12 cellular contexts compared by ENCODE assay signal in genomic region chr17:78485416-78486168, GRCh38.
DNase-seq lines count a peak whose midpoint lies in the region; ATAC-seq and TF ChIP-seq lines count a peak whose summit lies in the region.
"Had no signal": no experiment of that assay in that cellular context is flagged by ENCODE, and none has a peak within 500 bp of the region (broad histone marks: within the 10 kb centered on the region; RNA-seq: fewer than 3 reads in every experiment).

No MANE protein-coding gene starts in this region.

- H3K36me3 Mint-ChIP-seq in Calu3 (ENCODE audit: insufficient read depth, unreplicated experiment) (peaks cover 5% of the 10 kb centered on the region), mesothelial cell of epicardium (no peaks in the 10 kb centered on the region), HFFc6 (ENCODE audit: low read depth) (no peaks in the 10 kb centered on the region)
- no peaks in the 10 kb centered on the region for H3K36me3 Mint-ChIP-seq in activated naive CD8-positive, alpha-beta T cell treated with anti-CD3 and anti-CD28 coated beads for 36 hours
- H3K36me3 Mint-ChIP-seq: CD4-positive, CD25-positive, alpha-beta regulatory T cell had no signal

- CTCF ChIA-PET in Calu3 (lab: Charles Lee) (interaction anchor here (0.6 kb wide), 1 partner anchor 107 kb away, joined by 13 read pairs; no protein-coding TSS in a partner anchor), HCT116 (lab: Charles Lee) (interaction anchor here (2.8 kb wide), 1 partner anchor 12 kb away, joined by 7 read pairs; no protein-coding TSS in a partner anchor)

- RAD21 ChIA-PET in HCT116 (lab: Charles Lee; ENCODE audit: low non-redundant PET in 1 of 2, low total read pairs in 2 of 2, uncharacterized antibody in 2 of 2, unreplicated experiment in 2 of 2): interaction anchor here in 1 of 2 experiments (0.5 kb wide), 1 partner anchor 10 kb away, joined by 5 read pairs; no protein-coding TSS in a partner anchor

- peaks cover 0 to 18% of the 10 kb centered on the region in 2 experiments; a peak in 3 of 4 replicates for H3K4me1 ChIP-seq in HCT116 (ENCODE audit: control insufficient read depth in 1 of 2, insufficient read depth in 2 of 2, low read length in 2 of 2)

- no peak for TF ChIP-seq POLR2A in HCT116 (IDR thresholded peaks at IDR 0.05; ENCODE audit: borderline replicate concordance, extremely low read depth, insufficient read depth, insufficient read length)

- peak overlapping the region; percentile 83 for H3K9ac ChIP-seq in HCT116 (ENCODE audit: low read length)

- DNase-seq in Calu3: no peak
- DNase-seq in HCT116 (ENCODE audit: low read depth, low spot score): no peak
- DNase-seq in activated naive CD8-positive, alpha-beta T cell treated with anti-CD3 and anti-CD28 coated beads for 36 hours: no peak
- DNase-seq in mesothelial cell of epicardium (ENCODE audit: low spot score in 2 of 2, unreplicated experiment in 2 of 2): no peak
- DNase-seq in HFFc6: no peak
- no peak for DNase-seq in MV-4-11 (lab: John Stamatoyannopoulos, UW)
- DNase-seq: heart left ventricle, NCI-H2081 treated with DMSO at 0.1 percent for 48 hours, T-helper 9 cell had no signal

- intact Hi-C loops in Calu3 (cut with micrococcal nuclease; ENCODE audit: unreplicated experiment) (no loop called here), HCT116 (cut with micrococcal nuclease) (no loop called here)

- H3K27ac ChIP-seq in HCT116 (ENCODE audit: low read depth, low read length): peak overlapping the region; percentile 46; the same call in 1 of the 2 replicates
- H3K27ac ChIP-seq: heart left ventricle had no signal

- ATAC-seq in HCT116: peak; percentile 4
- ATAC-seq in GM21447 (IDR thresholded peaks at IDR 0.05; ENCODE audit: unreplicated experiment): no peak
- ATAC-seq: Right ventricle myocardium inferior had no signal

- H3K27me3 Mint-ChIP-seq in Calu3 (ENCODE audit: unreplicated experiment) (peaks cover 43% of the 10 kb centered on the region), mesothelial cell of epicardium (ENCODE audit: low read depth) (peaks cover 13% of the 10 kb centered on the region), HFFc6 (ENCODE audit: insufficient read depth) (peaks cover 39% of the 10 kb centered on the region)
- no peaks in the 10 kb centered on the region for H3K27me3 Mint-ChIP-seq in activated naive CD8-positive, alpha-beta T cell treated with anti-CD3 and anti-CD28 coated beads for 36 hours

- no peak overlapping the region for H2AFZ ChIP-seq in HCT116 (ENCODE audit: low read depth, low read length, poor library complexity, severe bottlenecking)

- H3K4me1 Mint-ChIP-seq in Calu3 (ENCODE audit: low read depth, unreplicated experiment): peaks cover 9% of the 10 kb centered on the region
- peaks cover 11% of the 10 kb centered on the region for H3K4me1 Mint-ChIP-seq in activated naive CD8-positive, alpha-beta T cell treated with anti-CD3 and anti-CD28 coated beads for 36 hours
- H3K4me1 Mint-ChIP-seq in mesothelial cell of epicardium: peaks cover 5% of the 10 kb centered on the region
- H3K4me1 Mint-ChIP-seq in HFFc6 (ENCODE audit: low read depth): 0 out of 2 replicates have a peak, but pooled peaks cover 4% of the 10 kb centered on the region

- H4K20me1 ChIP-seq in HCT116 (ENCODE audit: insufficient read depth): no peaks in the 10 kb centered on the region

- H3K4me3 Mint-ChIP-seq in Calu3 (ENCODE audit: low read depth, unreplicated experiment) (peak overlapping the region; percentile 63), mesothelial cell of epicardium (peak overlapping the region; percentile 33), HFFc6 (no peak overlapping the region)
- peak overlapping the region; percentile 83 for H3K4me3 Mint-ChIP-seq in activated naive CD8-positive, alpha-beta T cell treated with anti-CD3 and anti-CD28 coated beads for 36 hours

- no peaks in the 10 kb centered on the region for H3K9me3 Mint-ChIP-seq in Calu3 (ENCODE audit: low read depth, unreplicated experiment)
- H3K9me3 Mint-ChIP-seq in activated naive CD8-positive, alpha-beta T cell treated with anti-CD3 and anti-CD28 coated beads for 36 hours: no peaks in the 10 kb centered on the region
- no peaks in the 10 kb centered on the region for H3K9me3 Mint-ChIP-seq in mesothelial cell of epicardium
- H3K9me3 Mint-ChIP-seq in HFFc6: no peaks in the 10 kb centered on the region

- peak overlapping the region; percentile 93 for H3K4me2 ChIP-seq in HCT116 (ENCODE audit: low read length)

- TF ChIP-seq CTCF in Calu3 (IDR thresholded peaks at IDR 0.05; ENCODE audit: unreplicated experiment) (no peak), HCT116 (IDR thresholded peaks at IDR 0.05 in 2 of 3, conservative IDR thresholded peaks at IDR 0.05 in 1 of 3; ENCODE audit: borderline replicate concordance in 1 of 3, insufficient read depth in 1 of 3, low read depth in 2 of 3, low read length in 2 of 3) (no peak), mesothelial cell of epicardium (IDR thresholded peaks at IDR 0.05; ENCODE audit: unreplicated experiment) (no peak), HFFc6 (IDR thresholded peaks at IDR 0.05) (no peak)

- no peak for TF ChIP-seq RAD21 in HCT116 (IDR thresholded peaks at IDR 0.05; ENCODE audit: low read depth)

- no peak overlapping the region for H3K27ac Mint-ChIP-seq in Calu3 (ENCODE audit: unreplicated experiment)
- H3K27ac Mint-ChIP-seq in activated naive CD8-positive, alpha-beta T cell treated with anti-CD3 and anti-CD28 coated beads for 36 hours: no peak overlapping the region
- no peak overlapping the region for H3K27ac Mint-ChIP-seq in mesothelial cell of epicardium
- no peak overlapping the region for H3K27ac Mint-ChIP-seq in HFFc6

- POLR2A ChIA-PET in HCT116 (lab: Charles Lee): no interaction called here

- BruUV-seq in Calu3 (replicated peaks; lab: Mats Ljungman, UMichigan): no TSS peak
- no TSS peak for BruUV-seq in HCT116 (replicated peaks; lab: Mats Ljungman, UMichigan)

- peak overlapping the region; percentile 85 to 90 for H3K4me3 ChIP-seq in HCT116 (replicated peaks in 1 of 2; ENCODE audit: low read depth in 1 of 2, low read length in 2 of 2)

- no peaks in the 10 kb centered on the region for H3K27me3 ChIP-seq in HCT116 (ENCODE audit: insufficient read depth, low read length)

- H3K9me2 ChIP-seq in HCT116 (ENCODE audit: insufficient read depth): no peaks in the 10 kb centered on the region

- H3K9me3 ChIP-seq in HCT116 (ENCODE audit: control insufficient read depth in 1 of 2, insufficient read depth in 1 of 2, low read depth in 1 of 2, low read length in 2 of 2): no peaks in the 10 kb centered on the region
- H3K9me3 ChIP-seq: heart left ventricle had no signal

- no peaks in the 10 kb centered on the region for H3K79me2 ChIP-seq in HCT116 (ENCODE audit: insufficient read depth, low read length)

- no peaks in the 10 kb centered on the region for H3K36me3 ChIP-seq in HCT116 (ENCODE audit: control insufficient read depth in 1 of 2, insufficient read depth in 2 of 2, low read length in 2 of 2)
- H3K36me3 ChIP-seq: heart left ventricle had no signal

TF ChIP-seq in HCT116, 20 proteins besides CTCF, POLR2A, EP300 and RAD21:
- TF ChIP-seq MAX (IDR thresholded peaks at IDR 0.05) (no peak), EGR1 (IDR thresholded peaks at IDR 0.05; ENCODE audit: low read depth) (no peak), YY1 (IDR thresholded peaks at IDR 0.05; ENCODE audit: extremely low read depth, insufficient replicate concordance, low read depth, low read length) (no peak), EZH2 (IDR thresholded peaks at IDR 0.05) (no peak), EZH2phosphoT487 (IDR thresholded peaks at IDR 0.05; ENCODE audit: borderline replicate concordance) (no peak), ELF1 (IDR thresholded peaks at IDR 0.05; ENCODE audit: borderline replicate concordance, low read depth) (no peak), POLR2AphosphoS5 (IDR thresholded peaks at IDR 0.05; ENCODE audit: low read depth, low read length) (no peak), ZNF274 (IDR thresholded peaks at IDR 0.05; ENCODE audit: low read depth, low read length) (no peak), JUND (IDR thresholded peaks at IDR 0.05) (no peak), CEBPB (IDR thresholded peaks at IDR 0.05; ENCODE audit: low read depth) (no peak), CBX3 (IDR thresholded peaks at IDR 0.05; ENCODE audit: low read depth) (no peak), SIN3A (IDR thresholded peaks at IDR 0.05; ENCODE audit: low read depth) (no peak), SP1 (IDR thresholded peaks at IDR 0.05; ENCODE audit: low read depth) (no peak)
- TF ChIP-seq, protein P1, sequence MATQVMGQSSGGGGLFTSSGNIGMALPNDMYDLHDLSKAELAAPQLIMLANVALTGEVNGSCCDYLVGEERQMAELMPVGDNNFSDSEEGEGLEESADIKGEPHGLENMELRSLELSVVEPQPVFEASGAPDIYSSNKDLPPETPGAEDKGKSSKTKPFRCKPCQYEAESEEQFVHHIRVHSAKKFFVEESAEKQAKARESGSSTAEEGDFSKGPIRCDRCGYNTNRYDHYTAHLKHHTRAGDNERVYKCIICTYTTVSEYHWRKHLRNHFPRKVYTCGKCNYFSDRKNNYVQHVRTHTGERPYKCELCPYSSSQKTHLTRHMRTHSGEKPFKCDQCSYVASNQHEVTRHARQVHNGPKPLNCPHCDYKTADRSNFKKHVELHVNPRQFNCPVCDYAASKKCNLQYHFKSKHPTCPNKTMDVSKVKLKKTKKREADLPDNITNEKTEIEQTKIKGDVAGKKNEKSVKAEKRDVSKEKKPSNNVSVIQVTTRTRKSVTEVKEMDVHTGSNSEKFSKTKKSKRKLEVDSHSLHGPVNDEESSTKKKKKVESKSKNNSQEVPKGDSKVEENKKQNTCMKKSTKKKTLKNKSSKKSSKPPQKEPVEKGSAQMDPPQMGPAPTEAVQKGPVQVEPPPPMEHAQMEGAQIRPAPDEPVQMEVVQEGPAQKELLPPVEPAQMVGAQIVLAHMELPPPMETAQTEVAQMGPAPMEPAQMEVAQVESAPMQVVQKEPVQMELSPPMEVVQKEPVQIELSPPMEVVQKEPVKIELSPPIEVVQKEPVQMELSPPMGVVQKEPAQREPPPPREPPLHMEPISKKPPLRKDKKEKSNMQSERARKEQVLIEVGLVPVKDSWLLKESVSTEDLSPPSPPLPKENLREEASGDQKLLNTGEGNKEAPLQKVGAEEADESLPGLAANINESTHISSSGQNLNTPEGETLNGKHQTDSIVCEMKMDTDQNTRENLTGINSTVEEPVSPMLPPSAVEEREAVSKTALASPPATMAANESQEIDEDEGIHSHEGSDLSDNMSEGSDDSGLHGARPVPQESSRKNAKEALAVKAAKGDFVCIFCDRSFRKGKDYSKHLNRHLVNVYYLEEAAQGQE (IDR thresholded peaks at IDR 0.05; ENCODE audit: low read depth): no peak
